In genomic region chr2:63751901-63752300, GRCh38 we compare ENCODE assay signal across 26 cellular contexts.
DNase-seq lines count a peak whose midpoint lies in the region; ATAC-seq and TF ChIP-seq lines count a peak whose summit lies in the region.
"Had no signal": no experiment of that assay in that cellular context is flagged by ENCODE, and none has a peak within 500 bp of the region (broad histone marks: within the 10 kb centered on the region; RNA-seq: fewer than 3 reads in every experiment).

No MANE protein-coding gene starts in this region.

- H2AK5ac ChIP-seq in IMR-90 (ENCODE audit: low read depth, low read length): peak overlapping the region; percentile 16; the same call in 1 of the 2 replicates
- peak overlapping the region; percentile 13 for H2AK5ac ChIP-seq in mesenchymal stem cell (ENCODE audit: low read length, severe bottlenecking)

- no peak for TF ChIP-seq POLR2A in IMR-90 (IDR thresholded peaks at IDR 0.05; ENCODE audit: low read depth, low read length)

- CTCF ChIA-PET in IMR-90 (lab: Yijun Ruan, JAX): interaction anchor here (0.6 kb wide), 1 partner anchor 11 kb away, joined by 3 read pairs; no protein-coding TSS in a partner anchor

- no peak overlapping the region for H2BK120ac ChIP-seq in IMR-90 (ENCODE audit: low read depth, low read length)
- H2BK120ac ChIP-seq in mesenchymal stem cell (ENCODE audit: low read depth, low read length): no peak overlapping the region

- H3K23ac ChIP-seq in IMR-90 (ENCODE audit: low read depth, low read length): no peak overlapping the region
- no peak overlapping the region for H3K23ac ChIP-seq in mesenchymal stem cell (ENCODE audit: low read length in 2 of 2)

- no peak overlapping the region for H2BK12ac ChIP-seq in mesenchymal stem cell (ENCODE audit: low read length in 2 of 2)

- H3K9me3 Mint-ChIP-seq in activated naive CD8-positive, alpha-beta T cell treated with anti-CD3 and anti-CD28 coated beads, Interleukin-2, amount 50 U/mL, for 24 hours: peaks cover 8% of the 10 kb centered on the region
- H3K9me3 Mint-ChIP-seq in activated naive CD8-positive, alpha-beta T cell treated with anti-CD3 and anti-CD28 coated beads for 36 hours: no peaks in the 10 kb centered on the region
- peaks cover 1% of the 10 kb centered on the region for H3K9me3 Mint-ChIP-seq in stimulated activated naive CD8-positive, alpha-beta T cell treated with anti-CD3 and anti-CD28 coated beads, Interleukin-15, Interleukin-2, amounts not matched to agents 100 ng/mL and 50 ng/mL, for 24 hours
- H3K9me3 Mint-ChIP-seq in stimulated activated naive CD8-positive, alpha-beta T cell treated with anti-CD3 and anti-CD28 coated beads, Interleukin-15, amount 100 ng/mL, for 72 hours: peaks cover 5 to 10% of the 10 kb centered on the region in 2 donors

- H3K4me3 ChIP-seq in IMR-90 (ENCODE audit: insufficient read depth, low read depth, low read length) (no peak overlapping the region), mesenchymal stem cell (ENCODE audit: insufficient read depth in 1 of 2, low read depth in 1 of 2, low read length in 2 of 2) (no peak overlapping the region)
- H3K4me3 ChIP-seq: BLaER1, GM12878 had no signal

- H3K27me3 ChIP-seq in IMR-90 (ENCODE audit: control insufficient read depth, insufficient read depth, low read length) (no peaks in the 10 kb centered on the region), mesenchymal stem cell (ENCODE audit: control insufficient read depth in 1 of 2, insufficient read depth in 1 of 2, low read length in 2 of 2) (no peaks in the 10 kb centered on the region)
- H3K27me3 ChIP-seq: BE2C, BLaER1 had no signal

- in situ Hi-C loops in IMR-90 (cut with MboI; ENCODE audit: low sequenced_read_pairs): no loop called here

- H3K18ac ChIP-seq in IMR-90 (ENCODE audit: low read depth, low read length) (no peak overlapping the region), mesenchymal stem cell (ENCODE audit: low read depth in 1 of 2, low read length in 2 of 2) (no peak overlapping the region)

- H4K8ac ChIP-seq in IMR-90 (ENCODE audit: low read depth in 2 of 2, low read length in 2 of 2) (no peak overlapping the region), mesenchymal stem cell (ENCODE audit: low read length) (no peak overlapping the region)

- TF ChIP-seq RAD21 in IMR-90 (IDR thresholded peaks at IDR 0.05; ENCODE audit: low read length): no peak

- no peak for TF ChIP-seq CTCF in IMR-90 (conservative IDR thresholded peaks at IDR 0.05; ENCODE audit: low read depth, low read length)

- no peak overlapping the region for H2BK20ac ChIP-seq in IMR-90 (ENCODE audit: low read depth, low read length)

- ATAC-seq in activated naive CD8-positive, alpha-beta T cell treated with anti-CD3 and anti-CD28 coated beads, Interleukin-2, amount 50 U/mL, for 24 hours: no peak
- no peak for ATAC-seq in stimulated activated naive CD8-positive, alpha-beta T cell treated with anti-CD3 and anti-CD28 coated beads, Interleukin-15, amount 100 ng/mL, for 72 hours
- ATAC-seq in IMR-90 (ENCODE audit: low read depth): no peak
- ATAC-seq: GM12878 had no signal

- H3K4ac ChIP-seq in IMR-90 (ENCODE audit: low read depth, low read length): no peak overlapping the region
- H3K4ac ChIP-seq in mesenchymal stem cell (ENCODE audit: low read depth in 1 of 2, low read length in 2 of 2): no peak overlapping the region

- H2BK15ac ChIP-seq in IMR-90 (ENCODE audit: low read depth, low read length) (0 out of 3 replicates have a peak overlapping the region, but pooled peaks have one; percentile 39), mesenchymal stem cell (ENCODE audit: low read depth, poor library complexity, severe bottlenecking) (no peak overlapping the region)

- no peak overlapping the region for H4K91ac ChIP-seq in IMR-90 (ENCODE audit: insufficient read depth, low read depth, low read length)
- H4K91ac ChIP-seq in mesenchymal stem cell (ENCODE audit: low read length): no peak overlapping the region

- H3K36me3 Mint-ChIP-seq in activated naive CD8-positive, alpha-beta T cell treated with anti-CD3 and anti-CD28 coated beads, Interleukin-2, amount 50 U/mL, for 24 hours (ENCODE audit: low read depth): peaks cover 2% of the 10 kb centered on the region
- peaks cover 1% of the 10 kb centered on the region for H3K36me3 Mint-ChIP-seq in activated naive CD8-positive, alpha-beta T cell treated with anti-CD3 and anti-CD28 coated beads for 36 hours
- no peaks in the 10 kb centered on the region for H3K36me3 Mint-ChIP-seq in stimulated activated naive CD8-positive, alpha-beta T cell treated with anti-CD3 and anti-CD28 coated beads, Interleukin-15, Interleukin-2, amounts not matched to agents 100 ng/mL and 50 ng/mL, for 24 hours (ENCODE audit: low read depth)
- H3K36me3 Mint-ChIP-seq: CD14-positive monocyte; CD4-positive, alpha-beta memory T cell had no signal

- H3K27ac Mint-ChIP-seq in activated naive CD8-positive, alpha-beta T cell treated with anti-CD3 and anti-CD28 coated beads, Interleukin-2, amount 50 U/mL, for 24 hours: peak overlapping the region; percentile 40
- H3K27ac Mint-ChIP-seq in activated naive CD8-positive, alpha-beta T cell treated with anti-CD3 and anti-CD28 coated beads for 36 hours: no peak overlapping the region
- peak overlapping the region; percentile 42 for H3K27ac Mint-ChIP-seq in stimulated activated naive CD8-positive, alpha-beta T cell treated with anti-CD3 and anti-CD28 coated beads, Interleukin-15, Interleukin-2, amounts not matched to agents 100 ng/mL and 50 ng/mL, for 24 hours
- no peak overlapping the region for H3K27ac Mint-ChIP-seq in stimulated activated naive CD8-positive, alpha-beta T cell treated with anti-CD3 and anti-CD28 coated beads, Interleukin-15, amount 100 ng/mL, for 72 hours
- H3K27ac Mint-ChIP-seq: CD14-positive monocyte; CD4-positive, alpha-beta memory T cell; CD4-positive, CD25-positive, alpha-beta regulatory T cell; CD8-positive, alpha-beta memory T cell had no signal

- H2AFZ ChIP-seq in IMR-90 (replicated peaks; ENCODE audit: low read length, poor library complexity) (no peak overlapping the region), mesenchymal stem cell (ENCODE audit: low read depth, low read length) (no peak overlapping the region)

- no peaks in the 10 kb centered on the region for H3K36me3 ChIP-seq in IMR-90 (ENCODE audit: control insufficient read depth, insufficient read depth, low read length)
- H3K36me3 ChIP-seq in mesenchymal stem cell (ENCODE audit: control insufficient read depth in 1 of 2, insufficient read depth in 2 of 2, low read depth in 1 of 2, low read length in 2 of 2): no peaks in the 10 kb centered on the region
- H3K36me3 ChIP-seq: BE2C, BLaER1 had no signal

- H3K4me1 Mint-ChIP-seq in activated naive CD8-positive, alpha-beta T cell treated with anti-CD3 and anti-CD28 coated beads, Interleukin-2, amount 50 U/mL, for 24 hours: no peaks in the 10 kb centered on the region
- no peaks in the 10 kb centered on the region for H3K4me1 Mint-ChIP-seq in activated naive CD8-positive, alpha-beta T cell treated with anti-CD3 and anti-CD28 coated beads for 36 hours
- H3K4me1 Mint-ChIP-seq in stimulated activated naive CD8-positive, alpha-beta T cell treated with anti-CD3 and anti-CD28 coated beads, Interleukin-15, Interleukin-2, amounts not matched to agents 100 ng/mL and 50 ng/mL, for 24 hours (ENCODE audit: low read depth): no peaks in the 10 kb centered on the region
- no peaks in the 10 kb centered on the region for H3K4me1 Mint-ChIP-seq in stimulated activated naive CD8-positive, alpha-beta T cell treated with anti-CD3 and anti-CD28 coated beads, Interleukin-15, amount 100 ng/mL, for 72 hours
- H3K4me1 Mint-ChIP-seq: CD4-positive, alpha-beta memory T cell; CD4-positive, CD25-positive, alpha-beta regulatory T cell; CD8-positive, alpha-beta memory T cell had no signal

- no TSS peak for BruUV-seq in IMR-90 (replicated peaks; lab: Mats Ljungman, UMichigan)

- POLR2A ChIA-PET in IMR-90 (lab: Charles Lee; ENCODE audit: unreplicated experiment): interaction anchor here (1.1 kb wide), 1 partner anchor 24 kb away, joined by 4 read pairs; no protein-coding TSS in a partner anchor

- H3K9me1 ChIP-seq in IMR-90 (ENCODE audit: insufficient read depth, low read length): no peaks in the 10 kb centered on the region

- H3K56ac ChIP-seq in IMR-90 (ENCODE audit: extremely low read depth, insufficient read depth, low read length): no peak overlapping the region

- no peak overlapping the region for H3K9ac ChIP-seq in IMR-90 (ENCODE audit: low read depth, low read length)
- H3K9ac ChIP-seq in mesenchymal stem cell (ENCODE audit: low read length): no peak overlapping the region
- H3K9ac ChIP-seq: BLaER1 had no signal

- no peaks in the 10 kb centered on the region for H3K79me1 ChIP-seq in IMR-90 (ENCODE audit: low read depth in 1 of 2, low read length in 2 of 2)
- H3K79me1 ChIP-seq in mesenchymal stem cell (replicated peaks; ENCODE audit: low read length, poor library complexity, severe bottlenecking): no peaks in the 10 kb centered on the region

- no peak overlapping the region for H3K4me2 ChIP-seq in IMR-90 (ENCODE audit: low read depth, low read length)
- no peak overlapping the region for H3K4me2 ChIP-seq in mesenchymal stem cell (ENCODE audit: low read length, poor library complexity, severe bottlenecking)
- H3K4me2 ChIP-seq: BLaER1 had no signal

- WGBS in IMR-90 (ENCODE audit: extremely low coverage in 2 of 2, insufficient read length in 1 of 2), 2 experiments: 93% methylated on average over 3 of the region's 3 CpGs; no CpG with 5 or more reads in 1 of the 2 experiments
- WGBS in mesenchymal stem cell: 97% methylated on average over 3 of the region's 3 CpGs

- H3K4me1 ChIP-seq in IMR-90 (ENCODE audit: control insufficient read depth, insufficient read depth, low read length) (peaks cover 4% of the 10 kb centered on the region; the same call in 1 of the 2 replicates), mesenchymal stem cell (ENCODE audit: control insufficient read depth, insufficient read depth, low read depth, low read length) (no peaks in the 10 kb centered on the region)
- H3K4me1 ChIP-seq: BE2C had no signal

- no peaks in the 10 kb centered on the region for H4K20me1 ChIP-seq in IMR-90 (ENCODE audit: insufficient read depth, low read length)
- H4K20me1 ChIP-seq: BLaER1 had no signal

- intact Hi-C loops in IMR-90 (cut with micrococcal nuclease): no loop called here

- H2AK9ac ChIP-seq in IMR-90 (replicated peaks; ENCODE audit: low read depth, low read length, poor library complexity): no peak overlapping the region

- H3K27me3 Mint-ChIP-seq in activated naive CD8-positive, alpha-beta T cell treated with anti-CD3 and anti-CD28 coated beads, Interleukin-2, amount 50 U/mL, for 24 hours: peaks cover 4% of the 10 kb centered on the region
- no peaks in the 10 kb centered on the region for H3K27me3 Mint-ChIP-seq in activated naive CD8-positive, alpha-beta T cell treated with anti-CD3 and anti-CD28 coated beads for 36 hours
- H3K27me3 Mint-ChIP-seq in stimulated activated naive CD8-positive, alpha-beta T cell treated with anti-CD3 and anti-CD28 coated beads, Interleukin-15, Interleukin-2, amounts not matched to agents 100 ng/mL and 50 ng/mL, for 24 hours: peaks cover 4% of the 10 kb centered on the region
- no peaks in the 10 kb centered on the region for H3K27me3 Mint-ChIP-seq in stimulated activated naive CD8-positive, alpha-beta T cell treated with anti-CD3 and anti-CD28 coated beads, Interleukin-15, amount 100 ng/mL, for 72 hours

- H3K14ac ChIP-seq in IMR-90 (replicated peaks; ENCODE audit: low read depth, low read length) (no peak overlapping the region), mesenchymal stem cell (ENCODE audit: low read length in 2 of 2) (no peak overlapping the region)

- H2BK5ac ChIP-seq in IMR-90 (ENCODE audit: low read depth, low read length, poor library complexity, severe bottlenecking) (no peak overlapping the region), mesenchymal stem cell (ENCODE audit: low read depth, low read length, poor library complexity, severe bottlenecking) (no peak overlapping the region)

- dilution Hi-C loops in IMR-90 (cut with HindIII; ENCODE audit: low sequenced_read_pairs, unreplicated experiment): no loop called here

- no peak overlapping the region for H3K4me3 Mint-ChIP-seq in activated naive CD8-positive, alpha-beta T cell treated with anti-CD3 and anti-CD28 coated beads, Interleukin-2, amount 50 U/mL, for 24 hours
- no peak overlapping the region for H3K4me3 Mint-ChIP-seq in activated naive CD8-positive, alpha-beta T cell treated with anti-CD3 and anti-CD28 coated beads for 36 hours
- H3K4me3 Mint-ChIP-seq in stimulated activated naive CD8-positive, alpha-beta T cell treated with anti-CD3 and anti-CD28 coated beads, Interleukin-15, Interleukin-2, amounts not matched to agents 100 ng/mL and 50 ng/mL, for 24 hours: no peak overlapping the region
- H3K4me3 Mint-ChIP-seq in stimulated activated naive CD8-positive, alpha-beta T cell treated with anti-CD3 and anti-CD28 coated beads, Interleukin-15, amount 100 ng/mL, for 72 hours: no peak overlapping the region
- H3K4me3 Mint-ChIP-seq: CD14-positive monocyte; CD4-positive, alpha-beta memory T cell; CD4-positive, CD25-positive, alpha-beta regulatory T cell; CD8-positive, alpha-beta memory T cell had no signal

- no peaks in the 10 kb centered on the region for H3K9me3 ChIP-seq in IMR-90 (ENCODE audit: control insufficient read depth, insufficient read depth, low read length)
- H3K9me3 ChIP-seq in mesenchymal stem cell (ENCODE audit: control insufficient read depth, low read length): no peaks in the 10 kb centered on the region
- H3K9me3 ChIP-seq: BE2C had no signal

- no peak for DNase-seq in activated naive CD8-positive, alpha-beta T cell treated with anti-CD3 and anti-CD28 coated beads, Interleukin-2, amount 50 U/mL, for 24 hours
- no peak for DNase-seq in activated naive CD8-positive, alpha-beta T cell treated with anti-CD3 and anti-CD28 coated beads for 36 hours
- no peak for DNase-seq in stimulated activated naive CD8-positive, alpha-beta T cell treated with anti-CD3 and anti-CD28 coated beads, Interleukin-15, amount 100 ng/mL, for 72 hours
- DNase-seq in IMR-90 (no peak), mesenchymal stem cell (no peak), NCI-H2171 treated with DMSO at 0.1 percent for 48 hours (lab: John Stamatoyannopoulos, UW) (no peak), kidney tubule cell (ENCODE audit: low spot score) (no peak)
- DNase-seq: ACHN; BE2C; C1 segment of cervical spinal cord; CD4-positive, alpha-beta memory T cell; CD4-positive, CD25-positive, alpha-beta regulatory T cell; CD8-positive, alpha-beta memory T cell; COR-L47; DMS 273 treated with DMSO at 0.1 percent for 48 hours; DMS153; DMS53; DMS79; DND-41; EL; GDM1 had no signal

- H4K5ac ChIP-seq in IMR-90 (ENCODE audit: low read depth, low read length): no peak overlapping the region

- H3K27ac ChIP-seq in IMR-90 (ENCODE audit: insufficient read depth, low read length) (no peak overlapping the region), mesenchymal stem cell (ENCODE audit: low read length, poor library complexity, severe bottlenecking) (no peak overlapping the region)
- H3K27ac ChIP-seq: 22Rv1, BLaER1 had no signal

Comparison
In these comparisons a context has a peak if more than half of its experiments do, and no peak if none do; other contexts are left out.
1. H3K27ac Mint-ChIP-seq: peak in activated naive CD8-positive, alpha-beta T cell treated with anti-CD3 and anti-CD28 coated beads, Interleukin-2, amount 50 U/mL, for 24 hours (single experiment) and stimulated activated naive CD8-positive, alpha-beta T cell treated with anti-CD3 and anti-CD28 coated beads, Interleukin-15, Interleukin-2, amounts not matched to agents 100 ng/mL and 50 ng/mL, for 24 hours (single experiment); none in activated naive CD8-positive, alpha-beta T cell treated with anti-CD3 and anti-CD28 coated beads for 36 hours (single experiment) and stimulated activated naive CD8-positive, alpha-beta T cell treated with anti-CD3 and anti-CD28 coated beads, Interleukin-15, amount 100 ng/mL, for 72 hours (0 of 2).